1 cellular context compared by ENCODE assay signal in the genomic region with DNA sequence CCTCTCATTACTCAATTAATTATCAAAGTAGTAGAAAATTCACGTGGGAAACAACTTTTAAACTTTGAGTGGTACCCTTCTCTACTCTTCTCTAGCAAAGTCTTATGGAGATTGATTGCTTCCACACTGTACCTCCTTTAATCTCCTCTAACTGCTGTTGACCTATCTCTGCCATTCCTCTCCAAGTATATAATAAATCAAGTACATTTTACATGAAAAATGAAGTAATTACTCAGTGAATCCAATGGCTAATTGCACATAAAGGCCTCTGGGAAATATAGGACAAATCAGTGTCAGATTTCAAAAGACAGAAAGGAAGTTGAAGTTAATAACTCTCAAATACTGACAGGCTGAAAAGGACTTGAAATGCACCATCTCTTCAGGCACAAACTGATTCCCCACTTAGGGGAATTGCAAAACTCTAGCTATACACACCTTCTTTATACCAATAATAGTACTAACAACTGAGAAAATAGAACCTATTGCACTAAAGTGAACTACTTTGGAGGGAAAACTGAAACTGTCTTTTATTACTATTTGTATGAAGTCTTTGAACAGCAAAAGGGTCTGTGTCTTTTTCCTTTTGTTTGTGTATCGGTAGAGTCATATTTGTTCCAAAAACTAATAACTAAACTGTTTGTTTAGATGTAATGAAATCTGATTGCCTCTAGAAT.
TF ChIP-seq lines count a peak whose summit lies in the region.

No MANE protein-coding gene starts in this region.

TF ChIP-seq in HEK293, 187 proteins besides CTCF, POLR2A, EP300 and RAD21 (continued from another document and continues in another):
- TF ChIP-seq, protein P1, sequence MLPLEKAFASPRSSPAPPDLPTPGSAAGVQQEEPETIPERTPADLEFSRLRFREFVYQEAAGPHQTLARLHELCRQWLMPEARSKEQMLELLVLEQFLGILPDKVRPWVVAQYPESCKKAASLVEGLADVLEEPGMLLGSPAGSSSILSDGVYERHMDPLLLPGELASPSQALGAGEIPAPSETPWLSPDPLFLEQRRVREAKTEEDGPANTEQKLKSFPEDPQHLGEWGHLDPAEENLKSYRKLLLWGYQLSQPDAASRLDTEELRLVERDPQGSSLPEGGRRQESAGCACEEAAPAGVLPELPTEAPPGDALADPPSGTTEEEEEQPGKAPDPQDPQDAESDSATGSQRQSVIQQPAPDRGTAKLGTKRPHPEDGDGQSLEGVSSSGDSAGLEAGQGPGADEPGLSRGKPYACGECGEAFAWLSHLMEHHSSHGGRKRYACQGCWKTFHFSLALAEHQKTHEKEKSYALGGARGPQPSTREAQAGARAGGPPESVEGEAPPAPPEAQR (tag by site-specific recombination; IDR thresholded peaks at IDR 0.05), result no peak
- TF ChIP-seq ZNF626 (tag by site-specific recombination; IDR thresholded peaks at IDR 0.05) (no peak), ZNF426 (tag by site-specific recombination; IDR thresholded peaks at IDR 0.05) (no peak), ZNF777 (tag by site-specific recombination; IDR thresholded peaks at IDR 0.05; ENCODE audit: borderline replicate concordance) (no peak), ZNF501 (tag by site-specific recombination; IDR thresholded peaks at IDR 0.05) (0 out of 2 replicates have a peak, but pooled peaks have one; percentile 33), ZFHX2 (tag by site-specific recombination; conservative IDR thresholded peaks at IDR 0.05) (no peak), ZFP41 (tag by site-specific recombination; IDR thresholded peaks at IDR 0.05; ENCODE audit: borderline replicate concordance) (no peak), ZSCAN23 (tag by site-specific recombination; IDR thresholded peaks at IDR 0.05) (0 out of 2 replicates have a peak, but pooled peaks have one; percentile 28), ZNF169 (tag by site-specific recombination; IDR thresholded peaks at IDR 0.05) (no peak), ZFP3 (tag by site-specific recombination; IDR thresholded peaks at IDR 0.05; ENCODE audit: low read depth) (no peak), ZNF266 (tag by site-specific recombination; IDR thresholded peaks at IDR 0.05; ENCODE audit: low read depth) (no peak), SCRT2 (tag by site-specific recombination; IDR thresholded peaks at IDR 0.05) (no peak), ZBTB17 (tag by site-specific recombination; IDR thresholded peaks at IDR 0.05) (0 out of 2 replicates have a peak, but pooled peaks have one; percentile 42), TCF7L2 (IDR thresholded peaks at IDR 0.05; ENCODE audit: borderline replicate concordance, low read depth, low read length) (peak; percentile 99), ZBTB1 (tag by site-specific recombination; IDR thresholded peaks at IDR 0.05) (no peak), ZNF155 (tag by site-specific recombination; IDR thresholded peaks at IDR 0.05) (no peak), ZSCAN30 (tag by site-specific recombination; IDR thresholded peaks at IDR 0.05) (0 out of 2 replicates have a peak, but pooled peaks have one; percentile 29), KLF7 (tag by site-specific recombination; IDR thresholded peaks at IDR 0.05; ENCODE audit: borderline replicate concordance) (no peak), ZBTB21 (tag by site-specific recombination; IDR thresholded peaks at IDR 0.05) (no peak), KLF9 (tag by site-specific recombination; IDR thresholded peaks at IDR 0.05; ENCODE audit: low read depth) (0 out of 2 replicates have a peak, but pooled peaks have one; percentile 17), OSR2 (tag by site-specific recombination; IDR thresholded peaks at IDR 0.05) (peak; percentile 87), ZNF510 (tag by site-specific recombination; IDR thresholded peaks at IDR 0.05; ENCODE audit: insufficient replicate concordance) (no peak), ZNF514 (tag by site-specific recombination; IDR thresholded peaks at IDR 0.05) (no peak), SP2 (tag by site-specific recombination; IDR thresholded peaks at IDR 0.05) (peak; percentile 36; the same call in 1 of the 2 replicates), ZNF621 (tag by site-specific recombination; IDR thresholded peaks at IDR 0.05) (no peak), FEZF1 (tag by site-specific recombination; IDR thresholded peaks at IDR 0.05) (peak; percentile 92), KLF1 (tag by site-specific recombination; IDR thresholded peaks at IDR 0.05) (no peak), ZNF623 (tag by site-specific recombination; IDR thresholded peaks at IDR 0.05) (no peak), KLF10 (tag by site-specific recombination; IDR thresholded peaks at IDR 0.05) (0 out of 2 replicates have a peak, but pooled peaks have one; percentile 43), ZNF433 (tag by site-specific recombination; IDR thresholded peaks at IDR 0.05; ENCODE audit: low read depth) (no peak), ZNF146 (tag by site-specific recombination; IDR thresholded peaks at IDR 0.05) (no peak), SETDB1 (IDR thresholded peaks at IDR 0.05; ENCODE audit: insufficient read length, low read length) (peak; percentile 36), TRIM28 (IDR thresholded peaks at IDR 0.05; ENCODE audit: borderline replicate concordance, low read length) (peak; percentile 99), MYNN (tag by site-specific recombination; IDR thresholded peaks at IDR 0.05; ENCODE audit: borderline replicate concordance) (no peak), ZNF202 (tag by site-specific recombination; IDR thresholded peaks at IDR 0.05; ENCODE audit: borderline replicate concordance) (no peak), SP7 (tag by site-specific recombination; IDR thresholded peaks at IDR 0.05) (no peak)
- TF ChIP-seq, protein P2, sequence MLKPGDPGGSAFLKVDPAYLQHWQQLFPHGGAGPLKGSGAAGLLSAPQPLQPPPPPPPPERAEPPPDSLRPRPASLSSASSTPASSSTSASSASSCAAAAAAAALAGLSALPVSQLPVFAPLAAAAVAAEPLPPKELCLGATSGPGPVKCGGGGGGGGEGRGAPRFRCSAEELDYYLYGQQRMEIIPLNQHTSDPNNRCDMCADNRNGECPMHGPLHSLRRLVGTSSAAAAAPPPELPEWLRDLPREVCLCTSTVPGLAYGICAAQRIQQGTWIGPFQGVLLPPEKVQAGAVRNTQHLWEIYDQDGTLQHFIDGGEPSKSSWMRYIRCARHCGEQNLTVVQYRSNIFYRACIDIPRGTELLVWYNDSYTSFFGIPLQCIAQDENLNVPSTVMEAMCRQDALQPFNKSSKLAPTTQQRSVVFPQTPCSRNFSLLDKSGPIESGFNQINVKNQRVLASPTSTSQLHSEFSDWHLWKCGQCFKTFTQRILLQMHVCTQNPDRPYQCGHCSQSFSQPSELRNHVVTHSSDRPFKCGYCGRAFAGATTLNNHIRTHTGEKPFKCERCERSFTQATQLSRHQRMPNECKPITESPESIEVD (tag by site-specific recombination; IDR thresholded peaks at IDR 0.05), result peak; percentile 91
- TF ChIP-seq, protein P3, sequence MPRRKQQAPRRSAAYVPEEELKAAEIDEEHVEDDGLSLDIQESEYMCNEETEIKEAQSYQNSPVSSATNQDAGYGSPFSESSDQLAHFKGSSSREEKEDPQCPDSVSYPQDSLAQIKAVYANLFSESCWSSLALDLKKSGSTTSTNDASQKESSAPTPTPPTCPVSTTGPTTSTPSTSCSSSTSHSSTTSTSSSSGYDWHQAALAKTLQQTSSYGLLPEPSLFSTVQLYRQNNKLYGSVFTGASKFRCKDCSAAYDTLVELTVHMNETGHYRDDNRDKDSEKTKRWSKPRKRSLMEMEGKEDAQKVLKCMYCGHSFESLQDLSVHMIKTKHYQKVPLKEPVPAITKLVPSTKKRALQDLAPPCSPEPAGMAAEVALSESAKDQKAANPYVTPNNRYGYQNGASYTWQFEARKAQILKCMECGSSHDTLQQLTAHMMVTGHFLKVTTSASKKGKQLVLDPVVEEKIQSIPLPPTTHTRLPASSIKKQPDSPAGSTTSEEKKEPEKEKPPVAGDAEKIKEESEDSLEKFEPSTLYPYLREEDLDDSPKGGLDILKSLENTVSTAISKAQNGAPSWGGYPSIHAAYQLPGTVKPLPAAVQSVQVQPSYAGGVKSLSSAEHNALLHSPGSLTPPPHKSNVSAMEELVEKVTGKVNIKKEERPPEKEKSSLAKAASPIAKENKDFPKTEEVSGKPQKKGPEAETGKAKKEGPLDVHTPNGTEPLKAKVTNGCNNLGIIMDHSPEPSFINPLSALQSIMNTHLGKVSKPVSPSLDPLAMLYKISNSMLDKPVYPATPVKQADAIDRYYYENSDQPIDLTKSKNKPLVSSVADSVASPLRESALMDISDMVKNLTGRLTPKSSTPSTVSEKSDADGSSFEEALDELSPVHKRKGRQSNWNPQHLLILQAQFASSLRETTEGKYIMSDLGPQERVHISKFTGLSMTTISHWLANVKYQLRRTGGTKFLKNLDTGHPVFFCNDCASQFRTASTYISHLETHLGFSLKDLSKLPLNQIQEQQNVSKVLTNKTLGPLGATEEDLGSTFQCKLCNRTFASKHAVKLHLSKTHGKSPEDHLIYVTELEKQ (tag by site-specific recombination; IDR thresholded peaks at IDR 0.05; ENCODE audit: borderline replicate concordance), result no peak
- TF ChIP-seq, protein P4, sequence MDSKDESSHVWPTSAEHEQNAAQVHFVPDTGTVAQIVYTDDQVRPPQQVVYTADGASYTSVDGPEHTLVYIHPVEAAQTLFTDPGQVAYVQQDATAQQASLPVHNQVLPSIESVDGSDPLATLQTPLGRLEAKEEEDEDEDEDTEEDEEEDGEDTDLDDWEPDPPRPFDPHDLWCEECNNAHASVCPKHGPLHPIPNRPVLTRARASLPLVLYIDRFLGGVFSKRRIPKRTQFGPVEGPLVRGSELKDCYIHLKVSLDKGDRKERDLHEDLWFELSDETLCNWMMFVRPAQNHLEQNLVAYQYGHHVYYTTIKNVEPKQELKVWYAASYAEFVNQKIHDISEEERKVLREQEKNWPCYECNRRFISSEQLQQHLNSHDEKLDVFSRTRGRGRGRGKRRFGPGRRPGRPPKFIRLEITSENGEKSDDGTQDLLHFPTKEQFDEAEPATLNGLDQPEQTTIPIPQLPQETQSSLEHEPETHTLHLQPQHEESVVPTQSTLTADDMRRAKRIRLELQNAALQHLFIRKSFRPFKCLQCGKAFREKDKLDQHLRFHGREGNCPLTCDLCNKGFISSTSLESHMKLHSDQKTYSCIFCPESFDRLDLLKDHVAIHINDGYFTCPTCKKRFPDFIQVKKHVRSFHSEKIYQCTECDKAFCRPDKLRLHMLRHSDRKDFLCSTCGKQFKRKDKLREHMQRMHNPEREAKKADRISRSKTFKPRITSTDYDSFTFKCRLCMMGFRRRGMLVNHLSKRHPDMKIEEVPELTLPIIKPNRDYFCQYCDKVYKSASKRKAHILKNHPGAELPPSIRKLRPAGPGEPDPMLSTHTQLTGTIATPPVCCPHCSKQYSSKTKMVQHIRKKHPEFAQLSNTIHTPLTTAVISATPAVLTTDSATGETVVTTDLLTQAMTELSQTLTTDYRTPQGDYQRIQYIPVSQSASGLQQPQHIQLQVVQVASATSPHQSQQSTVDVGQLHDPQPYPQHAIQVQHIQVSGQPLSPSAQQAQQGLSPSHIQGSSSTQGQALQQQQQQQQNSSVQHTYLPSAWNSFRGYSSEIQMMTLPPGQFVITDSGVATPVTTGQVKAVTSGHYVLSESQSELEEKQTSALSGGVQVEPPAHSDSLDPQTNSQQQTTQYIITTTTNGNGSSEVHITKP (tag by site-specific recombination; IDR thresholded peaks at IDR 0.05), result no peak
- TF ChIP-seq, protein P5, sequence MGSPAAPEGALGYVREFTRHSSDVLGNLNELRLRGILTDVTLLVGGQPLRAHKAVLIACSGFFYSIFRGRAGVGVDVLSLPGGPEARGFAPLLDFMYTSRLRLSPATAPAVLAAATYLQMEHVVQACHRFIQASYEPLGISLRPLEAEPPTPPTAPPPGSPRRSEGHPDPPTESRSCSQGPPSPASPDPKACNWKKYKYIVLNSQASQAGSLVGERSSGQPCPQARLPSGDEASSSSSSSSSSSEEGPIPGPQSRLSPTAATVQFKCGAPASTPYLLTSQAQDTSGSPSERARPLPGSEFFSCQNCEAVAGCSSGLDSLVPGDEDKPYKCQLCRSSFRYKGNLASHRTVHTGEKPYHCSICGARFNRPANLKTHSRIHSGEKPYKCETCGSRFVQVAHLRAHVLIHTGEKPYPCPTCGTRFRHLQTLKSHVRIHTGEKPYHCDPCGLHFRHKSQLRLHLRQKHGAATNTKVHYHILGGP (tag by site-specific recombination; IDR thresholded peaks at IDR 0.05), result peak; percentile 8; the same call in 1 of the 2 replicates
- TF ChIP-seq, protein P6, sequence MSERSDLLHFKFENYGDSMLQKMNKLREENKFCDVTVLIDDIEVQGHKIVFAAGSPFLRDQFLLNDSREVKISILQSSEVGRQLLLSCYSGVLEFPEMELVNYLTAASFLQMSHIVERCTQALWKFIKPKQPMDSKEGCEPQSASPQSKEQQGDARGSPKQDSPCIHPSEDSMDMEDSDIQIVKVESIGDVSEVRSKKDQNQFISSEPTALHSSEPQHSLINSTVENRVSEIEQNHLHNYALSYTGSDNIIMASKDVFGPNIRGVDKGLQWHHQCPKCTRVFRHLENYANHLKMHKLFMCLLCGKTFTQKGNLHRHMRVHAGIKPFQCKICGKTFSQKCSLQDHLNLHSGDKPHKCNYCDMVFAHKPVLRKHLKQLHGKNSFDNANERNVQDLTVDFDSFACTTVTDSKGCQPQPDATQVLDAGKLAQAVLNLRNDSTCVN (tag by site-specific recombination; optimal IDR thresholded peaks at IDR 0.05), result no peak
- TF ChIP-seq, protein P7, sequence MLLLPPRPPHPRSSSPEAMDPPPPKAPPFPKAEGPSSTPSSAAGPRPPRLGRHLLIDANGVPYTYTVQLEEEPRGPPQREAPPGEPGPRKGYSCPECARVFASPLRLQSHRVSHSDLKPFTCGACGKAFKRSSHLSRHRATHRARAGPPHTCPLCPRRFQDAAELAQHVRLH (tag by site-specific recombination; IDR thresholded peaks at IDR 0.05), result 0 out of 2 replicates have a peak, but pooled peaks have one; percentile 11
- TF ChIP-seq, protein P8, sequence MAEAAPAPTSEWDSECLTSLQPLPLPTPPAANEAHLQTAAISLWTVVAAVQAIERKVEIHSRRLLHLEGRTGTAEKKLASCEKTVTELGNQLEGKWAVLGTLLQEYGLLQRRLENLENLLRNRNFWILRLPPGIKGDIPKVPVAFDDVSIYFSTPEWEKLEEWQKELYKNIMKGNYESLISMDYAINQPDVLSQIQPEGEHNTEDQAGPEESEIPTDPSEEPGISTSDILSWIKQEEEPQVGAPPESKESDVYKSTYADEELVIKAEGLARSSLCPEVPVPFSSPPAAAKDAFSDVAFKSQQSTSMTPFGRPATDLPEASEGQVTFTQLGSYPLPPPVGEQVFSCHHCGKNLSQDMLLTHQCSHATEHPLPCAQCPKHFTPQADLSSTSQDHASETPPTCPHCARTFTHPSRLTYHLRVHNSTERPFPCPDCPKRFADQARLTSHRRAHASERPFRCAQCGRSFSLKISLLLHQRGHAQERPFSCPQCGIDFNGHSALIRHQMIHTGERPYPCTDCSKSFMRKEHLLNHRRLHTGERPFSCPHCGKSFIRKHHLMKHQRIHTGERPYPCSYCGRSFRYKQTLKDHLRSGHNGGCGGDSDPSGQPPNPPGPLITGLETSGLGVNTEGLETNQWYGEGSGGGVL (tag by site-specific recombination; IDR thresholded peaks at IDR 0.05), result no peak
- TF ChIP-seq, protein P9, sequence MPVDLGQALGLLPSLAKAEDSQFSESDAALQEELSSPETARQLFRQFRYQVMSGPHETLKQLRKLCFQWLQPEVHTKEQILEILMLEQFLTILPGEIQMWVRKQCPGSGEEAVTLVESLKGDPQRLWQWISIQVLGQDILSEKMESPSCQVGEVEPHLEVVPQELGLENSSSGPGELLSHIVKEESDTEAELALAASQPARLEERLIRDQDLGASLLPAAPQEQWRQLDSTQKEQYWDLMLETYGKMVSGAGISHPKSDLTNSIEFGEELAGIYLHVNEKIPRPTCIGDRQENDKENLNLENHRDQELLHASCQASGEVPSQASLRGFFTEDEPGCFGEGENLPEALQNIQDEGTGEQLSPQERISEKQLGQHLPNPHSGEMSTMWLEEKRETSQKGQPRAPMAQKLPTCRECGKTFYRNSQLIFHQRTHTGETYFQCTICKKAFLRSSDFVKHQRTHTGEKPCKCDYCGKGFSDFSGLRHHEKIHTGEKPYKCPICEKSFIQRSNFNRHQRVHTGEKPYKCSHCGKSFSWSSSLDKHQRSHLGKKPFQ (tag by site-specific recombination; IDR thresholded peaks at IDR 0.05), result 0 out of 2 replicates have a peak, but pooled peaks have one; percentile 11
